In genomic region chr12:123076604-123077297, GRCh38 we compare ENCODE assay signal across 8 cellular contexts.
A peak's percentile ranks its signal among the peaks of the same experiment; 100 is the strongest.
DNase-seq lines count a peak whose midpoint lies in the region; ATAC-seq lines count a peak whose summit lies in the region.

No MANE protein-coding gene starts in this region.

- ATAC-seq in GM19043 (IDR thresholded peaks at IDR 0.05; ENCODE audit: low read depth, unreplicated experiment) = peak; percentile 53
- peak; percentile 87 to 90 for ATAC-seq in activated CD4-positive, CD25-positive, alpha-beta regulatory T cell treated with anti-CD3 and anti-CD28 coated beads, Interleukin-2, amount 50 U/mL, for 24 hours
- ATAC-seq in GM18861 (IDR thresholded peaks at IDR 0.05; ENCODE audit: unreplicated experiment) = no peak
- ATAC-seq in HG02884 (IDR thresholded peaks at IDR 0.05; ENCODE audit: unreplicated experiment) = no peak

- DNase-seq in dermis blood vessel endothelial cell = peak; percentile 54
- peak; percentile 24 to 68 for DNase-seq in stimulated activated CD4-positive, alpha-beta T cell treated with anti-CD3 and anti-CD28 coated beads, Interleukin-4, amount 100 ng/mL, for 4 hours
- no peak for DNase-seq in NCI-H2029 treated with DMSO at 0.1 percent for 48 hours (lab: John Stamatoyannopoulos, UW)
- no peak for DNase-seq in dedifferentiated amniotic fluid mesenchymal stem cell (ENCODE audit: extremely low spot score)

Comparison
In these comparisons a context has a peak if more than half of its experiments do, and no peak if none do; other contexts are left out.
1. ATAC-seq: peak in GM19043 (single experiment) and activated CD4-positive, CD25-positive, alpha-beta regulatory T cell treated with anti-CD3 and anti-CD28 coated beads, Interleukin-2, amount 50 U/mL, for 24 hours (2 of 2); none in GM18861 (single experiment) and HG02884 (single experiment).
2. DNase-seq: peak in dermis blood vessel endothelial cell (single experiment) and stimulated activated CD4-positive, alpha-beta T cell treated with anti-CD3 and anti-CD28 coated beads, Interleukin-4, amount 100 ng/mL, for 4 hours (2 of 2); none in NCI-H2029 treated with DMSO at 0.1 percent for 48 hours (single experiment) and dedifferentiated amniotic fluid mesenchymal stem cell (single experiment).